ENCODE assay signal across 15 cellular contexts in genomic region chr3:183375337-183375736, GRCh38. TPM values are rescaled to one million over a fixed set of nuclear protein-coding genes. Genes with fewer than 3 reads are reported as not detected.
DNase-seq lines count a peak whose midpoint lies in the region; ATAC-seq lines count a peak whose summit lies in the region.
"Had no signal": no experiment of that assay in that cellular context is flagged by ENCODE, and none has a peak within 500 bp of the region (broad histone marks: within the 10 kb centered on the region; RNA-seq: fewer than 3 reads in every experiment).

No MANE protein-coding gene starts in this region.

- DNase-seq in NOMO-1 treated with DMSO at 0.1 percent for 48 hours (lab: John Stamatoyannopoulos, UW; ENCODE audit: unreplicated experiment) (peak; percentile 29), NOMO-1 treated with dmso at 0.1 percent for 144 hours (lab: John Stamatoyannopoulos, UW; ENCODE audit: unreplicated experiment) (no peak), amniotic epithelial cell (ENCODE audit: low read depth) (peak; percentile 64), iris pigment epithelial cell (ENCODE audit: low read depth) (peak; percentile 55), NCI-H1092 (lab: John Stamatoyannopoulos, UW) (no peak), SHP77 (lab: John Stamatoyannopoulos, UW) (no peak), sciatic nerve (ENCODE audit: low spot score) (no peak), HT-29 (ENCODE audit: low spot score) (no peak)
- DNase-seq: DMS 273 treated with DMSO at 0.1 percent for 48 hours, NCI-H187 treated with DMSO at 0.1 percent for 48 hours, NCI-H510A, NCI-H774, Right ventricle myocardium superior, SK-N-SH had no signal

- ATAC-seq in sciatic nerve, result no peak
- ATAC-seq: Panc1 had no signal

- intact Hi-C loops in sciatic nerve (cut with DNase I), result no loop called here

RNA-seq across cellular contexts. Expression of gene MCF2L2, which starts 53.1 kb away (rescaled TPM):
- total RNA-seq in sciatic nerve, result 2.6 TPM
- 0.05 TPM in 1 of 2 replicates, not detected in the other for total RNA-seq in HT-29 (2014; rRNA removed; shearing (Covaris generic))

Comparison
In these comparisons a context has a peak if more than half of its experiments do, and no peak if none do; other contexts are left out.
1. DNase-seq: peak in NOMO-1 treated with DMSO at 0.1 percent for 48 hours (single experiment), amniotic epithelial cell (single experiment) and iris pigment epithelial cell (single experiment); none in NOMO-1 treated with dmso at 0.1 percent for 144 hours (single experiment), NCI-H1092 (single experiment), SHP77 (0 of 2), sciatic nerve (single experiment) and HT-29 (single experiment).